Comparison of ENCODE assay signal across 12 cellular contexts in the genomic region with DNA sequence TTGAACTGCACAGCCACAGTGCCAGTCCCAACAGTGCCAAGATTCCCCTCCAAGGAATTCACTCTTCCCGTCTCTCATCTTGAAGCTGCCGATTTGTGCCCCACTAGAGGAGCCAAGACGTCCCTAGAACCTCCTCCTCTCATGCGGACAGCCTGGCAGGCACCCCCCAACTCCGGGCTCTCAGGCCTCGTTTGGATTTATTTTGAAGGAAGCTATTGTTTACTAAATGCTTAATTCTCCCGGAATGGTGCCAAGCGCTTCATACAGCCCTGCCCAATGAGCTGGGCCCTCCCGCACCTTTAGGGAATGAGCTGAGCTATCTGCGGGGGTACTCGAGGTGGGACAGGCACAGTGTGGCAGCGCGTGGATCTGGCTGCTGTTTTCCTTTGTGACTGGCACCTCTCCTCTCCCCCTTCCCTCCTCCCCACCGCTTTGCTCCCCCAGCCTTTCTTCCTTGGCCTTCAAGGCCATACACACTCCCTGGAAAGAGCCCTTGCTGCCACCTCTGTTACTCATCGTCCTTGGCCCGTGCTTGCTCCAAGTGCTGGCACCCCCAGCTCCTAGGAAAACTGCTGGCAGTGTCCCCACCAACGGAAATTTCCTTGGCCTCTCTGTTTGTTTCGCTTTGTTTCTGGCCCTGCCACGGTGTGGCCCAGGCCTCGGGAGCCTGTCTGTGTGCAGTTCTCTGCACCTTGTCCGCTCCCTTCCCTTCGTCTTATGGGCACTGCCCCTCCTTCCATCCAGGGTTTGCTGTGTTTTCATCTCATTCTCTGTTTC. TPM values are rescaled to one million over a fixed set of nuclear protein-coding genes. Genes with fewer than 3 reads are reported as not detected.
DNase-seq lines count a peak whose midpoint lies in the region; ATAC-seq, FAIRE-seq and TF ChIP-seq lines count a peak whose summit lies in the region.
"Had no signal": no experiment of that assay in that cellular context is flagged by ENCODE, and none has a peak within 500 bp of the region (broad histone marks: within the 10 kb centered on the region; RNA-seq: fewer than 3 reads in every experiment).

No MANE protein-coding gene starts in this region.

- intact Hi-C loops in heart right ventricle (cut with DNase I) (loop anchor here in 1 of 10 donors (10.0 kb wide), 1 partner anchor 50 kb away; a partner anchor contains a TSS), posterior cingulate gyrus (cut with DNase I) (no loop called here)

- FAIRE-seq in small intestine (lab: Jason Lieb, UNC), result no peak

- TF ChIP-seq CTCF in AG09319 (IDR thresholded peaks at IDR 0.05; ENCODE audit: low read depth, low read length), result no peak
- no peak for TF ChIP-seq CTCF in heart right ventricle (IDR thresholded peaks at IDR 0.05)

- no peak for ATAC-seq in T-helper 17 cell
- peak; percentile 25 to 44 (median 34) for ATAC-seq in heart right ventricle
- no peak for ATAC-seq in HG02938 (IDR thresholded peaks at IDR 0.05; ENCODE audit: unreplicated experiment)

- peaks cover 7% of the 10 kb centered on the region for H3K36me3 Mint-ChIP-seq in T-helper 17 cell (ENCODE audit: low read depth)

- H3K27ac Mint-ChIP-seq in T-helper 17 cell, result peak overlapping the region; percentile 11
- H3K27ac Mint-ChIP-seq: activated B cell treated with CpG ODN at 0.5 μM for 24 hours had no signal

- H3K27me3 Mint-ChIP-seq in T-helper 17 cell, result no peaks in the 10 kb centered on the region
- H3K27me3 Mint-ChIP-seq: activated B cell treated with CpG ODN at 0.5 μM for 24 hours had no signal

- H3K4me3 ChIP-seq in heart right ventricle, result peak overlapping the region in 7 of 10 donors; percentile 2 to 34 (median 31)
- H3K4me3 ChIP-seq in small intestine (ENCODE audit: low read depth in 1 of 2, low read length in 2 of 2), result no peak overlapping the region

- H3K9me3 ChIP-seq in T-helper 17 cell (ENCODE audit: control insufficient read depth, low read length, poor library complexity, severe bottlenecking) (no peaks in the 10 kb centered on the region), heart right ventricle (no peaks in the 10 kb centered on the region), small intestine (ENCODE audit: control insufficient read depth, low read depth) (no peaks in the 10 kb centered on the region)

- 68 to 81% methylated on average over 22 of the region's 22 CpGs for WGBS in heart right ventricle, 2 donors
- WGBS in small intestine, 3 donors, result 64 to 90% (median 87%) methylated on average over 22 of the region's 22 CpGs

- DNase-seq in AG09319 (ENCODE audit: extremely low read depth, low read depth), result peak; percentile 44
- no peak for DNase-seq in T-helper 17 cell
- DNase-seq in heart right ventricle, result peak in 1 of 2 donors; percentile 25
- peak in 7 of 10 donors; percentile 30 to 89 (median 48) for DNase-seq in posterior cingulate gyrus
- no peak for DNase-seq in NCI-H748 treated with DMSO at 0.1 percent for 48 hours (lab: John Stamatoyannopoulos, UW)
- no peak for DNase-seq in iPS-NIHi7 (ENCODE audit: extremely low spot score)
- no peak for DNase-seq in small intestine
- DNase-seq: activated B cell treated with CpG ODN at 0.5 μM for 24 hours, cortex of kidney, natural killer cell, NCI-H2227 treated with DMSO at 0.1 percent for 48 hours had no signal

- no peak overlapping the region for H3K4me3 Mint-ChIP-seq in T-helper 17 cell
- H3K4me3 Mint-ChIP-seq: activated B cell treated with CpG ODN at 0.5 μM for 24 hours, natural killer cell had no signal

- H3K4me1 Mint-ChIP-seq in T-helper 17 cell, result peaks cover 3% of the 10 kb centered on the region
- H3K4me1 Mint-ChIP-seq: activated B cell treated with CpG ODN at 0.5 μM for 24 hours, natural killer cell had no signal

- no peaks in the 10 kb centered on the region for H3K27me3 ChIP-seq in heart right ventricle
- H3K27me3 ChIP-seq in small intestine (ENCODE audit: control insufficient read depth in 2 of 2, insufficient read depth in 2 of 2, low read length in 2 of 2), result no peaks in the 10 kb centered on the region

- H3K27ac ChIP-seq in heart right ventricle (peak overlapping the region; percentile 2 to 79 (median 70)), small intestine (ENCODE audit: low read depth in 1 of 2, low read length in 1 of 2) (peak overlapping the region in 1 of 2 donors; percentile 57)

- peaks cover 0 to 19% (median 5%) of the 10 kb centered on the region in 9 donors for H3K4me1 ChIP-seq in heart right ventricle
- H3K4me1 ChIP-seq in small intestine (ENCODE audit: control insufficient read depth in 2 of 2, insufficient read depth in 1 of 2, low read depth in 1 of 2, low read length in 1 of 2), result no peaks in the 10 kb centered on the region

- H3K36me3 ChIP-seq in heart right ventricle (peaks cover 0 to 96% (median 25%) of the 10 kb centered on the region in 9 donors), small intestine (ENCODE audit: control insufficient read depth in 2 of 2, insufficient read depth in 2 of 2, low read length in 2 of 2) (peaks cover 15 to 24% of the 10 kb centered on the region in 2 donors)

RNA-seq across cellular contexts. Expression of a gene that starts 49.9 kb away (rescaled TPM):
- total RNA-seq in T-helper 17 cell (10 to 100 TPM; 59.0 to 75.5 TPM), heart right ventricle (1 to 10 TPM; 4.2 to 8.1 (median 6.6) TPM)
- polyA plus RNA-seq in heart right ventricle (1 to 10 TPM; 7.6 to 8.4 TPM), small intestine (10 to 100 TPM; 14.2 to 50.3 (median 49.7) TPM)

Comparison
In these comparisons a context has a peak if more than half of its experiments do, and no peak if none do; other contexts are left out.
1. DNase-seq: peak in AG09319 (single experiment) and posterior cingulate gyrus (7 of 10); none in T-helper 17 cell (0 of 3), NCI-H748 treated with DMSO at 0.1 percent for 48 hours (single experiment), iPS-NIHi7 (single experiment) and small intestine (single experiment).
2. ATAC-seq: peak in heart right ventricle (8 of 8); none in T-helper 17 cell (single experiment) and HG02938 (single experiment).
3. H3K4me3 ChIP-seq: peak in heart right ventricle (7 of 10); none in small intestine (0 of 2).
4. RNA of a gene that starts 49.9 kb away (total RNA-seq): 59.0 to 75.5 TPM in T-helper 17 cell; 4.2 to 8.1 TPM in heart right ventricle; every median in the first group is over 4 times any median in the second.